1 cellular context compared by ENCODE assay signal in the genomic region with DNA sequence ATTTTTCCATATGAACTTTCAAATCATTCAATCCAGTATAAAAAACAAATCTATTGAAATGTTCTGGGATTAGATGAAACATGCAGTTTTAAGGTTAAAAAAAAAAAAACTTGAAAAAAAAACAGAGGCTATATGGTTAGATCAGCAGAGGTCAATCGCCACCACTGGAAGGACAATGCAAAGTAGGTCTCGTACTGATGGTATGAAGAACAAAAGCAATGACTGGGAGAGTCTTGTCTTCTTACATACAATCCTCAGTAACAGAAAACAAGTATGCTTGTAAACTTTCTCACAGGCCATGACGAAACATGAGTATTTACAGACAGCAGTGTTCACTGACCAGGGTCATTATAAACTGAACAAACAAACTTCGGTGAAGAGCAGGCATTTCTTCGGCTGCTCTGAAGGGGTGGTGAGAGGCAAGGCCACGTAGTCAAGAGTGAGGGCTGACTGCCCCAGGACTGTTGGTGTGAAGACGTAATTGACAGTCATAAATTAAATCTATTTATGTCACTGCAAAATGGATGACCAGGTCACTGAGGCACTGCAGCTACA.
A peak's percentile ranks its signal among the peaks of the same experiment; 100 is the strongest.
TF ChIP-seq lines count a peak whose summit lies in the region.

No MANE protein-coding gene starts in this region.

TF ChIP-seq in HepG2, 621 proteins besides CTCF, POLR2A, EP300 and RAD21 (continued from another document):
- TF ChIP-seq CREB1 (IDR thresholded peaks at IDR 0.05) (peak; percentile 71), CREB1 (CRISPR knock-in tag; IDR thresholded peaks at IDR 0.05) (no peak; the same call in 1 of the 2 replicates), HMG20B (CRISPR knock-in tag; conservative IDR thresholded peaks at IDR 0.05) (no peak)
